12 cellular contexts compared by ENCODE assay signal in genomic region chr1:228374711-228375577, GRCh38. TPM values are rescaled to one million over a fixed set of nuclear protein-coding genes. Genes with fewer than 3 reads are reported as not detected.
A peak's percentile ranks its signal among the peaks of the same experiment; 100 is the strongest.
DNase-seq lines count a peak whose midpoint lies in the region; ATAC-seq and TF ChIP-seq lines count a peak whose summit lies in the region.
"Had no signal": no experiment of that assay in that cellular context is flagged by ENCODE, and none has a peak within 500 bp of the region (broad histone marks: within the 10 kb centered on the region; RNA-seq: fewer than 3 reads in every experiment).

No MANE protein-coding gene starts in this region.

- H3K9me3 Mint-ChIP-seq in immature natural killer cell = no peaks in the 10 kb centered on the region
- no peaks in the 10 kb centered on the region for H3K9me3 Mint-ChIP-seq in activated CD8-positive, alpha-beta memory T cell treated with anti-CD3 and anti-CD28 coated beads, Interleukin-2, amount 10 ng/mL, durations not matched to agents 7 days and 5 days (ENCODE audit: low read depth)
- H3K9me3 Mint-ChIP-seq: nephron progenitor cell; stimulated activated memory B cell treated with anti-CD40 and anti-IgM and Interleukin-4, amounts not matched to agents 10 μg/mL and 1 μg/mL and 100 μg/mL, for 72 hours had no signal

- H3K4me1 Mint-ChIP-seq in immature natural killer cell = peaks cover 7 to 8% of the 10 kb centered on the region in 2 donors
- H3K4me1 Mint-ChIP-seq in activated CD8-positive, alpha-beta memory T cell treated with anti-CD3 and anti-CD28 coated beads, Interleukin-2, amount 10 ng/mL, durations not matched to agents 7 days and 5 days = peaks cover 7% of the 10 kb centered on the region

- ATAC-seq in omental fat pad (ENCODE audit: low FRiP score) = peak; percentile 81
- no peak for ATAC-seq in GM19452 (IDR thresholded peaks at IDR 0.05; ENCODE audit: unreplicated experiment)
- ATAC-seq in activated CD8-positive, alpha-beta memory T cell treated with anti-CD3 and anti-CD28 coated beads, Interleukin-2, amount 10 ng/mL, durations not matched to agents 7 days and 5 days = no peak
- ATAC-seq: stimulated activated memory B cell treated with anti-CD40 and anti-IgM and Interleukin-4, amounts not matched to agents 10 μg/mL and 1 μg/mL and 100 μg/mL, for 72 hours had no signal

- H3K36me3 Mint-ChIP-seq in immature natural killer cell = no peaks in the 10 kb centered on the region
- H3K36me3 Mint-ChIP-seq in activated CD8-positive, alpha-beta memory T cell treated with anti-CD3 and anti-CD28 coated beads, Interleukin-2, amount 10 ng/mL, durations not matched to agents 7 days and 5 days = no peaks in the 10 kb centered on the region
- H3K36me3 Mint-ChIP-seq: CD4-positive, alpha-beta memory T cell; stimulated activated memory B cell treated with anti-CD40 and anti-IgM and Interleukin-4, amounts not matched to agents 10 μg/mL and 1 μg/mL and 100 μg/mL, for 72 hours had no signal

- DNase-seq in AG08396 (ENCODE audit: low spot score) = peak; percentile 95
- DNase-seq in SK-MEL-5 (ENCODE audit: low read depth, low spot score) = peak; percentile 66
- DNase-seq in foreskin melanocyte = peak; percentile 31
- DNase-seq in omental fat pad (ENCODE audit: low spot score) = peak; percentile 71
- DNase-seq in immature natural killer cell = no peak
- DNase-seq in NCI-H2171 treated with DMSO at 0.1 percent for 48 hours (lab: John Stamatoyannopoulos, UW) = no peak
- no peak for DNase-seq in activated CD8-positive, alpha-beta memory T cell treated with anti-CD3 and anti-CD28 coated beads, Interleukin-2, amount 10 ng/mL, durations not matched to agents 7 days and 5 days
- DNase-seq: NCI-H526, nephron progenitor cell had no signal

- H3K27me3 Mint-ChIP-seq in immature natural killer cell (ENCODE audit: low read depth in 3 of 3) = peaks cover 0 to 10% (median 0%) of the 10 kb centered on the region in 3 donors
- H3K27me3 Mint-ChIP-seq in activated CD8-positive, alpha-beta memory T cell treated with anti-CD3 and anti-CD28 coated beads, Interleukin-2, amount 10 ng/mL, durations not matched to agents 7 days and 5 days = peaks cover 14% of the 10 kb centered on the region

- no peak for TF ChIP-seq CTCF in omental fat pad (IDR thresholded peaks at IDR 0.05)

- CTCF ChIA-PET in activated CD8-positive, alpha-beta memory T cell treated with anti-CD3 and anti-CD28 coated beads, Interleukin-2, amount 10 ng/mL, durations not matched to agents 7 days and 5 days (lab: Charles Lee) = interaction anchor here (1.1 kb wide), 1 partner anchor 97 kb away, joined by 3 read pairs; no protein-coding TSS in a partner anchor

- no peak overlapping the region for H3K27ac Mint-ChIP-seq in immature natural killer cell
- no peak overlapping the region for H3K27ac Mint-ChIP-seq in activated CD8-positive, alpha-beta memory T cell treated with anti-CD3 and anti-CD28 coated beads, Interleukin-2, amount 10 ng/mL, durations not matched to agents 7 days and 5 days
- H3K27ac Mint-ChIP-seq: CD4-positive, alpha-beta memory T cell; nephron progenitor cell; stimulated activated memory B cell treated with anti-CD40 and anti-IgM and Interleukin-4, amounts not matched to agents 10 μg/mL and 1 μg/mL and 100 μg/mL, for 72 hours had no signal

- no peak overlapping the region for H3K4me3 Mint-ChIP-seq in immature natural killer cell
- H3K4me3 Mint-ChIP-seq in activated CD8-positive, alpha-beta memory T cell treated with anti-CD3 and anti-CD28 coated beads, Interleukin-2, amount 10 ng/mL, durations not matched to agents 7 days and 5 days = no peak overlapping the region
- H3K4me3 Mint-ChIP-seq: CD4-positive, alpha-beta memory T cell; nephron progenitor cell; stimulated activated memory B cell treated with anti-CD40 and anti-IgM and Interleukin-4, amounts not matched to agents 10 μg/mL and 1 μg/mL and 100 μg/mL, for 72 hours had no signal

- in situ Hi-C loops in SK-MEL-5 (cut with HindIII; ENCODE audit: low pct_unique_long_range_greater_than_20kb, low sequenced_read_pairs) = no loop called here

RNA-seq across cellular contexts. Expression of gene TRIM11, which starts 31.7 kb away (rescaled TPM):
- 14.7 and 17.0 TPM in 2 replicates for total RNA-seq in SK-MEL-5 (2014; rRNA removed; shearing (Covaris generic))
- 41.5 and 45.8 TPM in 2 replicates for polyA plus RNA-seq in SK-MEL-5 (2015; cell fraction: cytosol; rRNA removed)
- polyA plus RNA-seq in SK-MEL-5 (2015; cell fraction: nucleus; rRNA removed) = 53.1 and 63.5 TPM in 2 replicates
- total RNA-seq in omental fat pad = 10 to 100 TPM; 11.3 to 23.5 (median 15.8) TPM
- polyA plus RNA-seq in immature natural killer cell = 10 to 100 TPM in 2 of 3 donors, 1 to 10 TPM in 1; 8.8 to 27.3 (median 10.7) TPM
- total RNA-seq in activated CD8-positive, alpha-beta memory T cell treated with anti-CD3 and anti-CD28 coated beads, Interleukin-2, amount 10 ng/mL, durations not matched to agents 7 days and 5 days = 10 to 100 TPM; 65.1 to 66.1 TPM

RNA-seq across cellular contexts. Expression of gene TRIM17, which starts 41.7 kb away (rescaled TPM):
- not detected in 2 replicates for total RNA-seq in SK-MEL-5 (2014; rRNA removed; shearing (Covaris generic))
- polyA plus RNA-seq in SK-MEL-5 (2015; cell fraction: cytosol; rRNA removed) = not detected in 2 replicates
- not detected in 2 replicates for polyA plus RNA-seq in SK-MEL-5 (2015; cell fraction: nucleus; rRNA removed)
- 1 to 10 TPM in 2 of 4 donors, under 1 TPM in 1, not detected in 1; 0.96 to 3.3 (median 1.7) TPM for total RNA-seq in omental fat pad
- polyA plus RNA-seq in immature natural killer cell = 1 to 10 TPM in 1 of 3 donors, under 1 TPM in 1, not detected in 1; 0.53 to 1.7 TPM
- total RNA-seq in activated CD8-positive, alpha-beta memory T cell treated with anti-CD3 and anti-CD28 coated beads, Interleukin-2, amount 10 ng/mL, durations not matched to agents 7 days and 5 days = 1 to 10 TPM; 2.6 to 2.8 TPM

Comparison
In these comparisons a context has a peak if more than half of its experiments do, and no peak if none do; other contexts are left out.
1. DNase-seq: peak in AG08396 (single experiment), SK-MEL-5 (single experiment), foreskin melanocyte (single experiment) and omental fat pad (single experiment); none in immature natural killer cell (0 of 3), NCI-H2171 treated with DMSO at 0.1 percent for 48 hours (single experiment) and activated CD8-positive, alpha-beta memory T cell treated with anti-CD3 and anti-CD28 coated beads, Interleukin-2, amount 10 ng/mL, durations not matched to agents 7 days and 5 days (single experiment).